8 cellular contexts compared by ENCODE assay signal in the genomic region with DNA sequence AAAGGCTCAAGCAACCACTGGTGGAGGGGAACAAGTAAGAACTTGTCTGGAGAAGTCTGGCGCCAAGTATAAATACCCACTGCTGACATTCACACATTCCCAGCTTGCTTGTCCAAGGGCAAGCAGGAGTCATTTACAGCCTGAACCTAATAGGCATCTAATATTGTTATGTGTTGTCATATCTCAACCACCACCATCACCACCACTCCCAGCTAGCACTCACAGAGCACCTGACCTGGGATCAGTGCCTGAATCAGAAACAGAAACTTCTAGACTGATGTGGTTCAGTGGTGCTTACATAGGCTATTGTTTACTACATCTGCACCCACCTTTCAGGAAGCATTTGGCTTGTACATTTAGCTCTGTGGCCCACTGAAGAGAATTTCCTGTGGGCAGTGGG.
DNase-seq lines count a peak whose midpoint lies in the region; ATAC-seq and TF ChIP-seq lines count a peak whose summit lies in the region.
"Not testable (repeated sequence)": the region's sequence is repeated elsewhere in the genome, so short reads cannot be mapped to it uniquely, and the experiment has no call there.

No MANE protein-coding gene starts in this region.

- H3K27ac ChIP-seq in DND-41 (ENCODE audit: low read length); naive thymus-derived CD4-positive, alpha-beta T cell (ENCODE audit: low read depth, low read length): not testable (repeated sequence)

- intact Hi-C loops in naive thymus-derived CD4-positive, alpha-beta T cell (cut with micrococcal nuclease): not testable (repeated sequence)

- ATAC-seq in DND-41 (ENCODE audit: insufficient read depth, low read depth) (peak; percentile 58), GM19023 (IDR thresholded peaks at IDR 0.05; ENCODE audit: unreplicated experiment) (peak; percentile 93), GM21390 (IDR thresholded peaks at IDR 0.05; ENCODE audit: unreplicated experiment) (peak; percentile 97), HG02759 (IDR thresholded peaks at IDR 0.05; ENCODE audit: unreplicated experiment) (peak; percentile 88), HG03103 (IDR thresholded peaks at IDR 0.05; ENCODE audit: low read depth, unreplicated experiment) (peak; percentile 96), HG03565 (IDR thresholded peaks at IDR 0.05; ENCODE audit: unreplicated experiment) (peak; percentile 92)
- peak; percentile 91 for ATAC-seq in activated naive CD8-positive, alpha-beta T cell treated with anti-CD3 and anti-CD28 coated beads, Interleukin-2, amount 10 ng/mL, durations not matched to agents 7 days and 5 days (ENCODE audit: low read depth)
- ATAC-seq in naive thymus-derived CD4-positive, alpha-beta T cell: peak; percentile 51

- not testable (repeated sequence) for H4K20me1 ChIP-seq in DND-41 (ENCODE audit: insufficient read depth, low read length)

- POLR2A ChIA-PET in activated naive CD8-positive, alpha-beta T cell treated with anti-CD3 and anti-CD28 coated beads, Interleukin-2, amount 10 ng/mL, durations not matched to agents 7 days and 5 days (lab: Charles Lee); naive thymus-derived CD4-positive, alpha-beta T cell (lab: Charles Lee): not testable (repeated sequence)

- not testable (repeated sequence) for H2AFZ ChIP-seq in DND-41 (ENCODE audit: low read depth, low read length)

- not testable (repeated sequence) for TF ChIP-seq CTCF in DND-41 (IDR thresholded peaks at IDR 0.05; ENCODE audit: borderline replicate concordance, extremely low read depth, low read length, poor library complexity, severe bottlenecking)

- not testable (repeated sequence) for H3K79me2 ChIP-seq in DND-41 (ENCODE audit: insufficient read depth, low read length)

- not testable (repeated sequence) for DNase-seq in DND-41; activated naive CD8-positive, alpha-beta T cell treated with anti-CD3 and anti-CD28 coated beads, Interleukin-2, amount 10 ng/mL, durations not matched to agents 7 days and 5 days; naive thymus-derived CD4-positive, alpha-beta T cell

- H3K4me1 Mint-ChIP-seq in activated naive CD8-positive, alpha-beta T cell treated with anti-CD3 and anti-CD28 coated beads, Interleukin-2, amount 10 ng/mL, durations not matched to agents 7 days and 5 days; naive thymus-derived CD4-positive, alpha-beta T cell: not testable (repeated sequence)

- CTCF ChIA-PET in naive thymus-derived CD4-positive, alpha-beta T cell (lab: Charles Lee): not testable (repeated sequence)

- H3K9me3 Mint-ChIP-seq in activated naive CD8-positive, alpha-beta T cell treated with anti-CD3 and anti-CD28 coated beads, Interleukin-2, amount 10 ng/mL, durations not matched to agents 7 days and 5 days; naive thymus-derived CD4-positive, alpha-beta T cell: not testable (repeated sequence)

- H3K4me3 ChIP-seq in DND-41 (ENCODE audit: low read depth in 1 of 2, low read length in 2 of 2); naive thymus-derived CD4-positive, alpha-beta T cell (ENCODE audit: low read length): not testable (repeated sequence)

- not testable (repeated sequence) for H3K27me3 Mint-ChIP-seq in activated naive CD8-positive, alpha-beta T cell treated with anti-CD3 and anti-CD28 coated beads, Interleukin-2, amount 10 ng/mL, durations not matched to agents 7 days and 5 days; naive thymus-derived CD4-positive, alpha-beta T cell

- not testable (repeated sequence) for H3K36me3 Mint-ChIP-seq in activated naive CD8-positive, alpha-beta T cell treated with anti-CD3 and anti-CD28 coated beads, Interleukin-2, amount 10 ng/mL, durations not matched to agents 7 days and 5 days; naive thymus-derived CD4-positive, alpha-beta T cell

- not testable (repeated sequence) for H3K36me3 ChIP-seq in DND-41 (ENCODE audit: insufficient read depth, low read length); naive thymus-derived CD4-positive, alpha-beta T cell (ENCODE audit: control insufficient read depth in 2 of 3, insufficient read depth in 3 of 3, low read length in 3 of 3)

- not testable (repeated sequence) for H3K4me3 Mint-ChIP-seq in activated naive CD8-positive, alpha-beta T cell treated with anti-CD3 and anti-CD28 coated beads, Interleukin-2, amount 10 ng/mL, durations not matched to agents 7 days and 5 days; naive thymus-derived CD4-positive, alpha-beta T cell

- peaks cover 11% of the 10 kb centered on the region; the same call in 1 of the 2 replicates for H3K4me1 ChIP-seq in DND-41 (ENCODE audit: insufficient read depth, low read length)
- not testable (repeated sequence) for H3K4me1 ChIP-seq in naive thymus-derived CD4-positive, alpha-beta T cell (ENCODE audit: control insufficient read depth in 2 of 2, insufficient read depth in 2 of 2, low read length in 2 of 2)

- H3K4me2 ChIP-seq in DND-41 (ENCODE audit: insufficient read depth, low read length): not testable (repeated sequence)

- not testable (repeated sequence) for H3K27me3 ChIP-seq in DND-41 (ENCODE audit: insufficient read depth, low read length, poor library complexity); naive thymus-derived CD4-positive, alpha-beta T cell (ENCODE audit: control insufficient read depth in 2 of 2, insufficient read depth in 2 of 2, low read length in 2 of 2)

- H3K27ac Mint-ChIP-seq in activated naive CD8-positive, alpha-beta T cell treated with anti-CD3 and anti-CD28 coated beads, Interleukin-2, amount 10 ng/mL, durations not matched to agents 7 days and 5 days; naive thymus-derived CD4-positive, alpha-beta T cell: not testable (repeated sequence)

- not testable (repeated sequence) for H3K9ac ChIP-seq in DND-41 (ENCODE audit: low read depth, low read length)

- H3K9me3 ChIP-seq in DND-41 (ENCODE audit: insufficient read depth, low read length, severe bottlenecking); naive thymus-derived CD4-positive, alpha-beta T cell (ENCODE audit: control insufficient read depth in 2 of 3, low read length in 3 of 3): not testable (repeated sequence)
